11 cellular contexts compared by ENCODE assay signal in genomic region chr6:31575952-31576684, GRCh38. TPM values are rescaled to one million over a fixed set of nuclear protein-coding genes. Genes with fewer than 3 reads are reported as not detected.
DNase-seq lines count a peak whose midpoint lies in the region; ATAC-seq, FAIRE-seq and TF ChIP-seq lines count a peak whose summit lies in the region.
"Had no signal": no experiment of that assay in that cellular context is flagged by ENCODE, and none has a peak within 500 bp of the region (broad histone marks: within the 10 kb centered on the region; RNA-seq: fewer than 3 reads in every experiment).

No MANE protein-coding gene starts in this region.

- no peak for TF ChIP-seq POLR2A in stomach (IDR thresholded peaks at IDR 0.05)

- H3K4me1 Mint-ChIP-seq in activated CD4-positive, alpha-beta T cell treated with anti-CD3 and anti-CD28 coated beads, Interleukin-2, amount 10 ng/mL, durations not matched to agents 24 days and 14 days, result peaks cover 78% of the 10 kb centered on the region
- peaks cover 4% of the 10 kb centered on the region for H3K4me1 Mint-ChIP-seq in glutamatergic neuron (ENCODE audit: low read depth, unreplicated experiment)

- TF ChIP-seq EP300 in stomach (IDR thresholded peaks at IDR 0.05), result no peak

- TF ChIP-seq CTCF in glutamatergic neuron (IDR thresholded peaks at IDR 0.05; ENCODE audit: partially characterized antibody, unreplicated experiment) (no peak), stomach (IDR thresholded peaks at IDR 0.05) (no peak), pancreas (IDR thresholded peaks at IDR 0.05) (no peak)

- H3K4me1 ChIP-seq in stomach (peaks cover 4 to 25% (median 7%) of the 10 kb centered on the region in 4 donors), pancreas (peaks cover 0 to 14% (median 5%) of the 10 kb centered on the region in 3 donors)

- intact Hi-C loops in activated CD4-positive, alpha-beta T cell treated with anti-CD3 and anti-CD28 coated beads, Interleukin-2, amount 10 ng/mL, durations not matched to agents 24 days and 14 days (cut with micrococcal nuclease), result loop anchor here (1.0 to 10.0 kb wide), 4 partner anchors 17 to 761 kb away; partner anchors contain the start of genes HSPA1B and NFKBIL1
- intact Hi-C loops in stomach (cut with DNase I; ENCODE audit: low total_unique reads), result no loop called here
- intact Hi-C loops in pancreas (cut with DNase I), result no loop called here

- peak; percentile 71 for DNase-seq in activated CD4-positive, alpha-beta T cell treated with anti-CD3 and anti-CD28 coated beads, Interleukin-2, amount 10 ng/mL, durations not matched to agents 24 days and 14 days
- DNase-seq in activated CD4-positive, alpha-beta T cell treated with anti-CD3 and anti-CD28 coated beads, Interleukin-2, amount 50 U/mL, for 1 hour, result no peak
- DNase-seq in SK-N-DZ (ENCODE audit: low spot score) (peak; percentile 85), glutamatergic neuron (no peak), stomach (no peak), NCI-H1092 treated with DMSO at 0.1 percent for 48 hours (lab: John Stamatoyannopoulos, UW) (no peak), OCI-M2 (lab: John Stamatoyannopoulos, UW; ENCODE audit: unreplicated experiment) (no peak), pancreas (no peak)
- DNase-seq: retina had no signal

- H3K4me3 ChIP-seq in stomach (peak overlapping the region; percentile 14 to 40 (median 32)), pancreas (peak overlapping the region in 1 of 4 donors; percentile 22)
- H3K4me3 ChIP-seq: hepatocyte had no signal

- H3K4me3 Mint-ChIP-seq in activated CD4-positive, alpha-beta T cell treated with anti-CD3 and anti-CD28 coated beads, Interleukin-2, amount 10 ng/mL, durations not matched to agents 24 days and 14 days, result peak overlapping the region; percentile 99
- peak overlapping the region; percentile 7 for H3K4me3 Mint-ChIP-seq in glutamatergic neuron (ENCODE audit: unreplicated experiment)

- H3K9me3 ChIP-seq in stomach (no peaks in the 10 kb centered on the region), pancreas (no peaks in the 10 kb centered on the region)

- FAIRE-seq in pancreas (lab: Jason Lieb, UNC), result no peak

- no peaks in the 10 kb centered on the region for H3K27me3 Mint-ChIP-seq in activated CD4-positive, alpha-beta T cell treated with anti-CD3 and anti-CD28 coated beads, Interleukin-2, amount 10 ng/mL, durations not matched to agents 24 days and 14 days
- H3K27me3 Mint-ChIP-seq in glutamatergic neuron (ENCODE audit: unreplicated experiment), result peaks cover 12% of the 10 kb centered on the region

- WGBS in stomach, 5 donors, result 57 to 72% (median 71%) methylated on average over 8 of the region's 8 CpGs
- WGBS in pancreas, 2 donors, result 71 to 80% methylated on average over 8 of the region's 8 CpGs

- H3K27me3 ChIP-seq in stomach (peaks cover 0 to 8% (median 0%) of the 10 kb centered on the region in 3 donors), pancreas (no peaks in the 10 kb centered on the region)
- H3K27me3 ChIP-seq: hepatocyte had no signal

- no peaks in the 10 kb centered on the region for H3K9me3 Mint-ChIP-seq in activated CD4-positive, alpha-beta T cell treated with anti-CD3 and anti-CD28 coated beads, Interleukin-2, amount 10 ng/mL, durations not matched to agents 24 days and 14 days
- peaks cover 10% of the 10 kb centered on the region for H3K9me3 Mint-ChIP-seq in glutamatergic neuron (ENCODE audit: unreplicated experiment)

- H3K36me3 Mint-ChIP-seq in activated CD4-positive, alpha-beta T cell treated with anti-CD3 and anti-CD28 coated beads, Interleukin-2, amount 10 ng/mL, durations not matched to agents 24 days and 14 days (ENCODE audit: low read depth), result peaks cover 74% of the 10 kb centered on the region
- no peaks in the 10 kb centered on the region for H3K36me3 Mint-ChIP-seq in glutamatergic neuron (ENCODE audit: unreplicated experiment)

- H3K36me3 ChIP-seq in stomach (no peaks in the 10 kb centered on the region), pancreas (no peaks in the 10 kb centered on the region)

- H3K27ac ChIP-seq in stomach (peak overlapping the region in 4 of 5 donors; percentile 49 to 76 (median 57)), pancreas (no peak overlapping the region)
- H3K27ac ChIP-seq: hepatocyte had no signal

- peak overlapping the region; percentile 99 for H3K27ac Mint-ChIP-seq in activated CD4-positive, alpha-beta T cell treated with anti-CD3 and anti-CD28 coated beads, Interleukin-2, amount 10 ng/mL, durations not matched to agents 24 days and 14 days
- no peak overlapping the region for H3K27ac Mint-ChIP-seq in glutamatergic neuron (ENCODE audit: unreplicated experiment)

- no peak for ATAC-seq in pancreas

RNA-seq across cellular contexts. Expression of gene TNF, which starts 0.8 kb away (rescaled TPM):
- 294 and 303 TPM in 2 replicates for total RNA-seq in activated CD4-positive, alpha-beta T cell treated with anti-CD3 and anti-CD28 coated beads, Interleukin-2, amount 10 ng/mL, durations not matched to agents 24 days and 14 days
- 0.12 and 0.25 TPM in 2 replicates for polyA plus RNA-seq in SK-N-DZ (2014; cell fraction: cytosol; rRNA removed)
- polyA plus RNA-seq in SK-N-DZ (2014; cell fraction: nucleus; rRNA removed), result 0.31 and 0.62 TPM in 2 replicates
- not detected for total RNA-seq in glutamatergic neuron (ENCODE audit: unreplicated experiment)
- under 1 TPM in 1 of 5 donors, not detected in 4; 0.58 TPM for total RNA-seq in stomach
- polyA plus RNA-seq in stomach, result under 1 TPM in 2 of 3 donors, not detected in 1; 0.28 to 0.31 TPM
- total RNA-seq in pancreas, result under 1 TPM in 5 of 6 donors, not detected in 1; 0.29 to 0.87 (median 0.58) TPM
- polyA plus RNA-seq in pancreas, result under 1 TPM; 0.11 to 0.42 TPM
- polyA plus RNA-seq: AG04450 had no signal

RNA-seq across cellular contexts. Expression of gene LTA, which starts 4.0 kb away (rescaled TPM):
- 622 and 631 TPM in 2 replicates for total RNA-seq in activated CD4-positive, alpha-beta T cell treated with anti-CD3 and anti-CD28 coated beads, Interleukin-2, amount 10 ng/mL, durations not matched to agents 24 days and 14 days
- polyA plus RNA-seq in SK-N-DZ (2014; cell fraction: cytosol; rRNA removed), result not detected in 2 replicates
- polyA plus RNA-seq in SK-N-DZ (2014; cell fraction: nucleus; rRNA removed), result not detected in 2 replicates
- total RNA-seq in glutamatergic neuron (ENCODE audit: unreplicated experiment) (not detected), stomach (not detected), pancreas (1 to 10 TPM in 1 of 6 donors, under 1 TPM in 1, not detected in 4; 0.12 to 1.3 TPM)
- polyA plus RNA-seq in stomach (under 1 TPM in 1 of 3 donors, not detected in 2; 0.18 TPM), pancreas (under 1 TPM; 0.05 to 0.15 TPM)
- total RNA-seq: hepatocyte had no signal
- polyA plus RNA-seq: AG04450, hepatocyte had no signal

RNA-seq across cellular contexts. Expression of gene LTB, which starts 6.1 kb away (rescaled TPM):
- 134 and 136 TPM in 2 replicates for total RNA-seq in activated CD4-positive, alpha-beta T cell treated with anti-CD3 and anti-CD28 coated beads, Interleukin-2, amount 10 ng/mL, durations not matched to agents 24 days and 14 days
- not detected in 2 replicates for polyA plus RNA-seq in SK-N-DZ (2014; cell fraction: cytosol; rRNA removed)
- polyA plus RNA-seq in SK-N-DZ (2014; cell fraction: nucleus; rRNA removed), result not detected in 2 replicates
- total RNA-seq in glutamatergic neuron (ENCODE audit: unreplicated experiment), result not detected
- 1 to 10 TPM in 1 of 5 donors, not detected in 4; 4.8 TPM for total RNA-seq in stomach
- polyA plus RNA-seq in stomach, result 10 to 100 TPM in 1 of 3 donors, 1 to 10 TPM in 2; 4.2 to 13.4 (median 9.0) TPM
- total RNA-seq in pancreas, result 10 to 100 TPM in 1 of 6 donors, 1 to 10 TPM in 3, under 1 TPM in 2; 0.71 to 19.4 (median 1.9) TPM
- 1 to 10 TPM; 1.4 to 7.3 TPM for polyA plus RNA-seq in pancreas
- polyA plus RNA-seq: AG04450 had no signal

RNA-seq across cellular contexts. Expression of gene LST1, which starts 10.0 kb away (rescaled TPM):
- total RNA-seq in activated CD4-positive, alpha-beta T cell treated with anti-CD3 and anti-CD28 coated beads, Interleukin-2, amount 10 ng/mL, durations not matched to agents 24 days and 14 days, result 42.6 and 46.4 TPM in 2 replicates
- polyA plus RNA-seq in SK-N-DZ (2014; cell fraction: cytosol; rRNA removed), result 1.2 and 3.0 TPM in 2 replicates
- polyA plus RNA-seq in SK-N-DZ (2014; cell fraction: nucleus; rRNA removed), result 1.2 TPM in 1 of 2 replicates, not detected in the other
- total RNA-seq in glutamatergic neuron (ENCODE audit: unreplicated experiment) (not detected), stomach (1 to 10 TPM in 2 of 5 donors, not detected in 3; 2.9 to 6.7 TPM), pancreas (10 to 100 TPM in 2 of 6 donors, 1 to 10 TPM in 2, under 1 TPM in 2; 0.56 to 12.9 (median 2.6) TPM)
- polyA plus RNA-seq in stomach (10 to 100 TPM in 2 of 3 donors, 1 to 10 TPM in 1; 8.8 to 35.4 (median 26.7) TPM), pancreas (1 to 10 TPM; 6.0 to 6.2 TPM)
- total RNA-seq: hepatocyte had no signal
- polyA plus RNA-seq: AG04450 had no signal

RNA-seq across cellular contexts. Expression of gene NCR3, which starts 16.7 kb away (rescaled TPM):
- 12.2 and 14.5 TPM in 2 replicates for total RNA-seq in activated CD4-positive, alpha-beta T cell treated with anti-CD3 and anti-CD28 coated beads, Interleukin-2, amount 10 ng/mL, durations not matched to agents 24 days and 14 days
- polyA plus RNA-seq in SK-N-DZ (2014; cell fraction: cytosol; rRNA removed), result not detected in 2 replicates
- not detected in 2 replicates for polyA plus RNA-seq in SK-N-DZ (2014; cell fraction: nucleus; rRNA removed)
- total RNA-seq in glutamatergic neuron (ENCODE audit: unreplicated experiment), result not detected
- not detected for total RNA-seq in stomach
- under 1 TPM in 1 of 3 donors, not detected in 2; 0.25 TPM for polyA plus RNA-seq in stomach
- total RNA-seq in pancreas, result under 1 TPM in 1 of 6 donors, not detected in 5; 0.28 TPM
- not detected for polyA plus RNA-seq in pancreas
- total RNA-seq: hepatocyte had no signal
- polyA plus RNA-seq: AG04450, hepatocyte had no signal

Comparison
In these comparisons a context has a peak if more than half of its experiments do, and no peak if none do; other contexts are left out.
1. DNase-seq: peak in activated CD4-positive, alpha-beta T cell treated with anti-CD3 and anti-CD28 coated beads, Interleukin-2, amount 10 ng/mL, durations not matched to agents 24 days and 14 days (single experiment) and SK-N-DZ (single experiment); none in activated CD4-positive, alpha-beta T cell treated with anti-CD3 and anti-CD28 coated beads, Interleukin-2, amount 50 U/mL, for 1 hour (single experiment), glutamatergic neuron (single experiment), stomach (single experiment), NCI-H1092 treated with DMSO at 0.1 percent for 48 hours (single experiment), OCI-M2 (single experiment) and pancreas (0 of 6).
2. H3K27ac ChIP-seq: peak in stomach (4 of 5); none in pancreas (0 of 4).
3. RNA of gene TNF, which starts 0.8 kb away (total RNA-seq): 294 to 303 TPM in activated CD4-positive, alpha-beta T cell treated with anti-CD3 and anti-CD28 coated beads, Interleukin-2, amount 10 ng/mL, durations not matched to agents 24 days and 14 days; 0.29 to 0.87 TPM in pancreas, not detected in glutamatergic neuron (single experiment) and 0.58 TPM in stomach; every median in the first group is over 100 times any median in the second.
4. RNA of gene LTA, which starts 4.0 kb away (total RNA-seq): 622 to 631 TPM in activated CD4-positive, alpha-beta T cell treated with anti-CD3 and anti-CD28 coated beads, Interleukin-2, amount 10 ng/mL, durations not matched to agents 24 days and 14 days; 0.12 to 1.3 TPM in pancreas, not detected in glutamatergic neuron (single experiment) and not detected in stomach; every median in the first group is over 100 times any median in the second.